In the genomic region with DNA sequence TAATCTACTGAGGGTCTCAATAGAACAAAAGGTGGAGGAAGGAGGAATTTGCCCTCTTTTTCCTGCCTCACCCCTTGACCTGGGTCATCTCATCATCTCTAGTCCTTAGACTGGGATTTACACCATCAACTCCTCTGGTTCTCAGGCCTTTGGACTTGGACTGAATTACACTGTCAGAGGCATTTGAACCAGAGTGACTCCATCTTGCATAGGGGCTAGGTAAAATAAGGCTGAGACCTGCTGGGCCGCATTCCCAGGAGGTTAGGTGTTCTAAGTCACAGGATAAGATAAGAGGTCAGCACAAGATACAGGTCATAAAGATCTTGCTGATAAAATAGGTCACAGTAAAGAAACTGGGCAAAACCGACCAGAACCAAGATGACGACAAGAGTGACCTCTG, we compare ENCODE assay signal across 1 cellular context.
TF ChIP-seq lines count a peak whose summit lies in the region.

No MANE protein-coding gene starts in this region.

TF ChIP-seq in K562, 482 proteins besides CTCF, POLR2A, EP300 and RAD21 (continued from another document and continues in another):
- TF ChIP-seq, protein P1, sequence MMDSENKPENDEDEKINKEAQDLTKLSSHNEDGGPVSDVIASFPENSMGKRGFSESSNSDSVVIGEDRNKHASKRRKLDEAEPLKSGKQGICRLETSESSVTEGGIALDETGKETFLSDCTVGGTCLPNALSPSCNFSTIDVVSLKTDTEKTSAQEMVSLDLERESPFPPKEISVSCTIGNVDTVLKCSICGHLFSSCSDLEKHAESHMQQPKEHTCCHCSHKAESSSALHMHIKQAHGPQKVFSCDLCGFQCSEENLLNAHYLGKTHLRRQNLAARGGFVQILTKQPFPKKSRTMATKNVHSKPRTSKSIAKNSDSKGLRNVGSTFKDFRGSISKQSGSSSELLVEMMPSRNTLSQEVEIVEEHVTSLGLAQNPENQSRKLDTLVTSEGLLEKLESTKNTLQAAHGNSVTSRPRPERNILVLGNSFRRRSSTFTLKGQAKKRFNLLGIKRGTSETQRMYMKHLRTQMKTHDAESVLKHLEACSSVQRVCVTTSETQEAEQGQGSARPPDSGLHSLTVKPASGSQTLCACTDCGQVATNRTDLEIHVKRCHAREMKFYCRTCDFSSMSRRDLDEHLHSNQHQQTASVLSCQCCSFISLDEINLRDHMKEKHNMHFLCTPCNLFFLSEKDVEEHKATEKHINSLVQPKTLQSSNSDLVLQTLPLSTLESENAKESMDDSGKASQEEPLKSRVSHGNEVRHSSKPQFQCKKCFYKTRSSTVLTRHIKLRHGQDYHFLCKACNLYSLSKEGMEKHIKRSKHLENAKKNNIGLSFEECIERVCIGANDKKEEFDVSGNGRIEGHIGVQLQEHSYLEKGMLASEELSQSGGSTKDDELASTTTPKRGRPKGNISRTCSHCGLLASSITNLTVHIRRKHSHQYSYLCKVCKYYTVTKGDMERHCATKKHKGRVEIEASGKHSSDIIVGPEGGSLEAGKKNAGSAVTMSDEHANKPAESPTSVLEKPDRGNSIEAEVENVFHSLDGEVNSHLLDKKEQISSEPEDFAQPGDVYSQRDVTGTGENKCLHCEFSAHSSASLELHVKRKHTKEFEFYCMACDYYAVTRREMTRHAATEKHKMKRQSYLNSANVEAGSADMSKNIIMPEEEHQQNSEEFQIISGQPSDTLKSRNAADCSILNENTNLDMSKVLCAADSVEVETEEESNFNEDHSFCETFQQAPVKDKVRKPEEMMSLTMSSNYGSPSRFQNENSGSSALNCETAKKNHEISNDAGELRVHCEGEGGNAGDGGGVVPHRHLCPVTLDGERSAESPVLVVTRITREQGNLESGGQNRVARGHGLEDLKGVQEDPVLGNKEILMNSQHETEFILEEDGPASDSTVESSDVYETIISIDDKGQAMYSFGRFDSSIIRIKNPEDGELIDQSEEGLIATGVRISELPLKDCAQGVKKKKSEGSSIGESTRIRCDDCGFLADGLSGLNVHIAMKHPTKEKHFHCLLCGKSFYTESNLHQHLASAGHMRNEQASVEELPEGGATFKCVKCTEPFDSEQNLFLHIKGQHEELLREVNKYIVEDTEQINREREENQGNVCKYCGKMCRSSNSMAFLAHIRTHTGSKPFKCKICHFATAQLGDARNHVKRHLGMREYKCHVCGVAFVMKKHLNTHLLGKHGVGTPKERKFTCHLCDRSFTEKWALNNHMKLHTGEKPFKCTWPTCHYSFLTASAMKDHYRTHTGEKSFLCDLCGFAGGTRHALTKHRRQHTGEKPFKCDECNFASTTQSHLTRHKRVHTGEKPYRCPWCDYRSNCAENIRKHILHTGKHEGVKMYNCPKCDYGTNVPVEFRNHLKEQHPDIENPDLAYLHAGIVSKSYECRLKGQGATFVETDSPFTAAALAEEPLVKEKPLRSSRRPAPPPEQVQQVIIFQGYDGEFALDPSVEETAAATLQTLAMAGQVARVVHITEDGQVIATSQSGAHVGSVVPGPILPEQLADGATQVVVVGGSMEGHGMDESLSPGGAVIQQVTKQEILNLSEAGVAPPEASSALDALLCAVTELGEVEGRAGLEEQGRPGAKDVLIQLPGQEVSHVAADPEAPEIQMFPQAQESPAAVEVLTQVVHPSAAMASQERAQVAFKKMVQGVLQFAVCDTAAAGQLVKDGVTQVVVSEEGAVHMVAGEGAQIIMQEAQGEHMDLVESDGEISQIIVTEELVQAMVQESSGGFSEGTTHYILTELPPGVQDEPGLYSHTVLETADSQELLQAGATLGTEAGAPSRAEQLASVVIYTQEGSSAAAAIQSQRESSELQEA (IDR thresholded peaks at IDR 0.05; ENCODE audit: low read depth) = no peak
- TF ChIP-seq, protein P2, sequence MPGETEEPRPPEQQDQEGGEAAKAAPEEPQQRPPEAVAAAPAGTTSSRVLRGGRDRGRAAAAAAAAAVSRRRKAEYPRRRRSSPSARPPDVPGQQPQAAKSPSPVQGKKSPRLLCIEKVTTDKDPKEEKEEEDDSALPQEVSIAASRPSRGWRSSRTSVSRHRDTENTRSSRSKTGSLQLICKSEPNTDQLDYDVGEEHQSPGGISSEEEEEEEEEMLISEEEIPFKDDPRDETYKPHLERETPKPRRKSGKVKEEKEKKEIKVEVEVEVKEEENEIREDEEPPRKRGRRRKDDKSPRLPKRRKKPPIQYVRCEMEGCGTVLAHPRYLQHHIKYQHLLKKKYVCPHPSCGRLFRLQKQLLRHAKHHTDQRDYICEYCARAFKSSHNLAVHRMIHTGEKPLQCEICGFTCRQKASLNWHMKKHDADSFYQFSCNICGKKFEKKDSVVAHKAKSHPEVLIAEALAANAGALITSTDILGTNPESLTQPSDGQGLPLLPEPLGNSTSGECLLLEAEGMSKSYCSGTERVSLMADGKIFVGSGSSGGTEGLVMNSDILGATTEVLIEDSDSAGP (CRISPR knock-in tag; IDR thresholded peaks at IDR 0.05) = no peak
- no peak for TF ChIP-seq NFE2L1 (tag; IDR thresholded peaks at IDR 0.05; ENCODE audit: borderline replicate concordance, low read depth)
- no peak for TF ChIP-seq FOXP1 (CRISPR knock-in tag; IDR thresholded peaks at IDR 0.05)
- TF ChIP-seq DIDO1 (tag; IDR thresholded peaks at IDR 0.05; ENCODE audit: low read depth) = 0 out of 2 replicates have a peak, but pooled peaks have one; percentile 37
- TF ChIP-seq CHD2 (IDR thresholded peaks at IDR 0.05; ENCODE audit: low read depth, low read length) = no peak
- TF ChIP-seq, protein P3, sequence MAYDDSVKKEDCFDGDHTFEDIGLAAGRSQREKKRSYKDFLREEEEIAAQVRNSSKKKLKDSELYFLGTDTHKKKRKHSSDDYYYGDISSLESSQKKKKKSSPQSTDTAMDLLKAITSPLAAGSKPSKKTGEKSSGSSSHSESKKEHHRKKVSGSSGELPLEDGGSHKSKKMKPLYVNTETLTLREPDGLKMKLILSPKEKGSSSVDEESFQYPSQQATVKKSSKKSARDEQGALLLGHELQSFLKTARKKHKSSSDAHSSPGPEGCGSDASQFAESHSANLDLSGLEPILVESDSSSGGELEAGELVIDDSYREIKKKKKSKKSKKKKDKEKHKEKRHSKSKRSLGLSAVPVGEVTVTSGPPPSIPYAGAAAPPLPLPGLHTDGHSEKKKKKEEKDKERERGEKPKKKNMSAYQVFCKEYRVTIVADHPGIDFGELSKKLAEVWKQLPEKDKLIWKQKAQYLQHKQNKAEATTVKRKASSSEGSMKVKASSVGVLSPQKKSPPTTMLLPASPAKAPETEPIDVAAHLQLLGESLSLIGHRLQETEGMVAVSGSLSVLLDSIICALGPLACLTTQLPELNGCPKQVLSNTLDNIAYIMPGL (CRISPR knock-in tag; IDR thresholded peaks at IDR 0.05) = no peak
- no peak for TF ChIP-seq ZNF507 (tag; conservative IDR thresholded peaks at IDR 0.05)
- TF ChIP-seq CAMTA2 (CRISPR knock-in tag; conservative IDR thresholded peaks at IDR 0.05) = no peak
- TF ChIP-seq, protein P4, sequence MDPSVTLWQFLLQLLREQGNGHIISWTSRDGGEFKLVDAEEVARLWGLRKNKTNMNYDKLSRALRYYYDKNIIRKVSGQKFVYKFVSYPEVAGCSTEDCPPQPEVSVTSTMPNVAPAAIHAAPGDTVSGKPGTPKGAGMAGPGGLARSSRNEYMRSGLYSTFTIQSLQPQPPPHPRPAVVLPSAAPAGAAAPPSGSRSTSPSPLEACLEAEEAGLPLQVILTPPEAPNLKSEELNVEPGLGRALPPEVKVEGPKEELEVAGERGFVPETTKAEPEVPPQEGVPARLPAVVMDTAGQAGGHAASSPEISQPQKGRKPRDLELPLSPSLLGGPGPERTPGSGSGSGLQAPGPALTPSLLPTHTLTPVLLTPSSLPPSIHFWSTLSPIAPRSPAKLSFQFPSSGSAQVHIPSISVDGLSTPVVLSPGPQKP (CRISPR knock-in tag; IDR thresholded peaks at IDR 0.05) = no peak
- TF ChIP-seq WHSC1 (IDR thresholded peaks at IDR 0.05; ENCODE audit: low read length) = no peak
- TF ChIP-seq SMAD2 (IDR thresholded peaks at IDR 0.05; ENCODE audit: low read depth, low read length) = no peak
- TF ChIP-seq, protein P5, sequence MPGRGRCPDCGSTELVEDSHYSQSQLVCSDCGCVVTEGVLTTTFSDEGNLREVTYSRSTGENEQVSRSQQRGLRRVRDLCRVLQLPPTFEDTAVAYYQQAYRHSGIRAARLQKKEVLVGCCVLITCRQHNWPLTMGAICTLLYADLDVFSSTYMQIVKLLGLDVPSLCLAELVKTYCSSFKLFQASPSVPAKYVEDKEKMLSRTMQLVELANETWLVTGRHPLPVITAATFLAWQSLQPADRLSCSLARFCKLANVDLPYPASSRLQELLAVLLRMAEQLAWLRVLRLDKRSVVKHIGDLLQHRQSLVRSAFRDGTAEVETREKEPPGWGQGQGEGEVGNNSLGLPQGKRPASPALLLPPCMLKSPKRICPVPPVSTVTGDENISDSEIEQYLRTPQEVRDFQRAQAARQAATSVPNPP (IDR thresholded peaks at IDR 0.05; ENCODE audit: borderline replicate concordance, insufficient read depth, insufficient read length) = no peak
- no peak for TF ChIP-seq ZNF174 (CRISPR knock-in tag; IDR thresholded peaks at IDR 0.05)
- no peak for TF ChIP-seq HMGN3 (IDR thresholded peaks at IDR 0.05; ENCODE audit: borderline replicate concordance, extremely low read depth, insufficient read length, low read depth, low read length)
- TF ChIP-seq, protein P6, sequence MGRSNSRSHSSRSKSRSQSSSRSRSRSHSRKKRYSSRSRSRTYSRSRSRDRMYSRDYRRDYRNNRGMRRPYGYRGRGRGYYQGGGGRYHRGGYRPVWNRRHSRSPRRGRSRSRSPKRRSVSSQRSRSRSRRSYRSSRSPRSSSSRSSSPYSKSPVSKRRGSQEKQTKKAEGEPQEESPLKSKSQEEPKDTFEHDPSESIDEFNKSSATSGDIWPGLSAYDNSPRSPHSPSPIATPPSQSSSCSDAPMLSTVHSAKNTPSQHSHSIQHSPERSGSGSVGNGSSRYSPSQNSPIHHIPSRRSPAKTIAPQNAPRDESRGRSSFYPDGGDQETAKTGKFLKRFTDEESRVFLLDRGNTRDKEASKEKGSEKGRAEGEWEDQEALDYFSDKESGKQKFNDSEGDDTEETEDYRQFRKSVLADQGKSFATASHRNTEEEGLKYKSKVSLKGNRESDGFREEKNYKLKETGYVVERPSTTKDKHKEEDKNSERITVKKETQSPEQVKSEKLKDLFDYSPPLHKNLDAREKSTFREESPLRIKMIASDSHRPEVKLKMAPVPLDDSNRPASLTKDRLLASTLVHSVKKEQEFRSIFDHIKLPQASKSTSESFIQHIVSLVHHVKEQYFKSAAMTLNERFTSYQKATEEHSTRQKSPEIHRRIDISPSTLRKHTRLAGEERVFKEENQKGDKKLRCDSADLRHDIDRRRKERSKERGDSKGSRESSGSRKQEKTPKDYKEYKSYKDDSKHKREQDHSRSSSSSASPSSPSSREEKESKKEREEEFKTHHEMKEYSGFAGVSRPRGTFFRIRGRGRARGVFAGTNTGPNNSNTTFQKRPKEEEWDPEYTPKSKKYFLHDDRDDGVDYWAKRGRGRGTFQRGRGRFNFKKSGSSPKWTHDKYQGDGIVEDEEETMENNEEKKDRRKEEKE (IDR thresholded peaks at IDR 0.05; ENCODE audit: borderline replicate concordance in 1 of 2, control insufficient read depth in 1 of 2, low read depth in 2 of 2, low read length in 1 of 2) = no peak
- no peak for TF ChIP-seq ARID2 (IDR thresholded peaks at IDR 0.05)
- TF ChIP-seq NR4A1 (CRISPR knock-in tag; IDR thresholded peaks at IDR 0.05) = no peak
- TF ChIP-seq NR4A1 (tag; IDR thresholded peaks at IDR 0.05) = peak; percentile 82
- TF ChIP-seq, protein P7, sequence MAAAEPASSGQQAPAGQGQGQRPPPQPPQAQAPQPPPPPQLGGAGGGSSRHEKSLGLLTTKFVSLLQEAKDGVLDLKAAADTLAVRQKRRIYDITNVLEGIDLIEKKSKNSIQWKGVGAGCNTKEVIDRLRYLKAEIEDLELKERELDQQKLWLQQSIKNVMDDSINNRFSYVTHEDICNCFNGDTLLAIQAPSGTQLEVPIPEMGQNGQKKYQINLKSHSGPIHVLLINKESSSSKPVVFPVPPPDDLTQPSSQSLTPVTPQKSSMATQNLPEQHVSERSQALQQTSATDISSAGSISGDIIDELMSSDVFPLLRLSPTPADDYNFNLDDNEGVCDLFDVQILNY (CRISPR knock-in tag; IDR thresholded peaks at IDR 0.05) = no peak
- no peak for TF ChIP-seq ZKSCAN1 (IDR thresholded peaks at IDR 0.05; ENCODE audit: low read depth, low read length)
- TF ChIP-seq PTTG1 (tag; IDR thresholded peaks at IDR 0.05; ENCODE audit: low read depth) = peak; percentile 75
- TF ChIP-seq, protein P8, sequence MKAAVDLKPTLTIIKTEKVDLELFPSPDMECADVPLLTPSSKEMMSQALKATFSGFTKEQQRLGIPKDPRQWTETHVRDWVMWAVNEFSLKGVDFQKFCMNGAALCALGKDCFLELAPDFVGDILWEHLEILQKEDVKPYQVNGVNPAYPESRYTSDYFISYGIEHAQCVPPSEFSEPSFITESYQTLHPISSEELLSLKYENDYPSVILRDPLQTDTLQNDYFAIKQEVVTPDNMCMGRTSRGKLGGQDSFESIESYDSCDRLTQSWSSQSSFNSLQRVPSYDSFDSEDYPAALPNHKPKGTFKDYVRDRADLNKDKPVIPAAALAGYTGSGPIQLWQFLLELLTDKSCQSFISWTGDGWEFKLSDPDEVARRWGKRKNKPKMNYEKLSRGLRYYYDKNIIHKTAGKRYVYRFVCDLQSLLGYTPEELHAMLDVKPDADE (conservative IDR thresholded peaks at IDR 0.05; ENCODE audit: control insufficient read depth, low read depth, low read length) = no peak
- TF ChIP-seq MEF2D (tag; conservative IDR thresholded peaks at IDR 0.05; ENCODE audit: low read depth) = 0 out of 2 replicates have a peak, but pooled peaks have one; percentile 35
- TF ChIP-seq CREM (IDR thresholded peaks at IDR 0.05; ENCODE audit: low read depth) = no peak
- TF ChIP-seq NFRKB (IDR thresholded peaks at IDR 0.05; ENCODE audit: low read depth) = no peak
- TF ChIP-seq NR2C2 (CRISPR knock-in tag; IDR thresholded peaks at IDR 0.05) = no peak
- peak; percentile 18; the same call in 1 of the 2 replicates for TF ChIP-seq NR2C2 (tag; IDR thresholded peaks at IDR 0.05)
- TF ChIP-seq SRSF9 (IDR thresholded peaks at IDR 0.05; ENCODE audit: borderline replicate concordance, low read depth, low read length) = no peak
- no peak for TF ChIP-seq RBM17 (IDR thresholded peaks at IDR 0.05; ENCODE audit: borderline replicate concordance, low read depth, low read length)
- no peak for TF ChIP-seq DPF2 (IDR thresholded peaks at IDR 0.05)
- TF ChIP-seq HNRNPH1 (optimal IDR thresholded peaks at IDR 0.05; ENCODE audit: low read depth, low read length) = no peak
- no peak for TF ChIP-seq LCOR (CRISPR knock-in tag; IDR thresholded peaks at IDR 0.05)
- no peak for TF ChIP-seq NFATC3 (IDR thresholded peaks at IDR 0.05)
- no peak for TF ChIP-seq SNRNP70 (optimal IDR thresholded peaks at IDR 0.05; ENCODE audit: low read depth, low read length)
- no peak for TF ChIP-seq ADNP (tag; IDR thresholded peaks at IDR 0.05)
- TF ChIP-seq ARNT (IDR thresholded peaks at IDR 0.05) = no peak
- TF ChIP-seq FOXA3 (CRISPR knock-in tag; conservative IDR thresholded peaks at IDR 0.05 in 1 of 2, IDR thresholded peaks at IDR 0.05 in 1 of 2) = no peak
- TF ChIP-seq, protein P9, sequence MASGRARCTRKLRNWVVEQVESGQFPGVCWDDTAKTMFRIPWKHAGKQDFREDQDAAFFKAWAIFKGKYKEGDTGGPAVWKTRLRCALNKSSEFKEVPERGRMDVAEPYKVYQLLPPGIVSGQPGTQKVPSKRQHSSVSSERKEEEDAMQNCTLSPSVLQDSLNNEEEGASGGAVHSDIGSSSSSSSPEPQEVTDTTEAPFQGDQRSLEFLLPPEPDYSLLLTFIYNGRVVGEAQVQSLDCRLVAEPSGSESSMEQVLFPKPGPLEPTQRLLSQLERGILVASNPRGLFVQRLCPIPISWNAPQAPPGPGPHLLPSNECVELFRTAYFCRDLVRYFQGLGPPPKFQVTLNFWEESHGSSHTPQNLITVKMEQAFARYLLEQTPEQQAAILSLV (tag; IDR thresholded peaks at IDR 0.05) = peak; percentile 48; the same call in 1 of the 2 replicates
- TF ChIP-seq, protein P10, sequence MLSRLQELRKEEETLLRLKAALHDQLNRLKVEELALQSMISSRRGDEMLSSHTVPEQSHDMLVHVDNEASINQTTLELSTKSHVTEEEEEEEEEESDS (CRISPR knock-in tag; IDR thresholded peaks at IDR 0.05) = no peak
- TF ChIP-seq ZNF436 (CRISPR knock-in tag; IDR thresholded peaks at IDR 0.05) = no peak
- no peak for TF ChIP-seq ZC3H11A (IDR thresholded peaks at IDR 0.05; ENCODE audit: low read depth, low read length)
- TF ChIP-seq KAT7 (CRISPR knock-in tag; IDR thresholded peaks at IDR 0.05; ENCODE audit: borderline replicate concordance) = no peak
